ENCODE assay signal across 8 cellular contexts in genomic region chr17:68398731-68399637, GRCh38. TPM values are rescaled to one million over a fixed set of nuclear protein-coding genes. Genes with fewer than 3 reads are reported as not detected.
DNase-seq lines count a peak whose midpoint lies in the region; ATAC-seq, FAIRE-seq and TF ChIP-seq lines count a peak whose summit lies in the region.

No MANE protein-coding gene starts in this region.

- FAIRE-seq in HepG2 (lab: Jason Lieb, UNC), result peak; percentile 97

- H3K27me3 ChIP-seq in SJSA1 (replicated peaks) (no peaks in the 10 kb centered on the region), HepG2 (ENCODE audit: control insufficient read depth in 1 of 2, insufficient read depth in 2 of 2, low read length in 2 of 2) (no peaks in the 10 kb centered on the region), tibial nerve (no peaks in the 10 kb centered on the region)

- in situ Hi-C loops in HepG2 (cut with HindIII; ENCODE audit: extremely low pct_ligation_motif_present, low pct_unique_long_range_greater_than_20kb), result no loop called here

- H3K79me2 ChIP-seq in HepG2 (ENCODE audit: insufficient read depth, low read length), result no peaks in the 10 kb centered on the region

- DNase-seq in activated CD8-positive, alpha-beta memory T cell treated with anti-CD3 and anti-CD28 coated beads for 24 hours, result peak; percentile 73
- DNase-seq in activated CD8-positive, alpha-beta memory T cell treated with anti-CD3 and anti-CD28 coated beads, Interleukin-2, amount 50 U/mL, for 4 hours, result no peak
- DNase-seq in SJSA1 (ENCODE audit: low read depth in 1 of 2, low spot score in 2 of 2) (peak; percentile 76 to 82), cerebellar cortex (ENCODE audit: low spot score) (peak; percentile 66), HepG2 (ENCODE audit: low spot score) (peak; percentile 91), tibial nerve (ENCODE audit: low spot score in 2 of 2) (peak in 1 of 2 donors; percentile 76)

- peaks cover 16% of the 10 kb centered on the region for H3K9me3 ChIP-seq in KOPT-K1 (ENCODE audit: insufficient read depth, low read length, poor library complexity, severe bottlenecking)
- H3K9me3 ChIP-seq in SJSA1 (replicated peaks), result no peaks in the 10 kb centered on the region
- H3K9me3 ChIP-seq in HepG2 (ENCODE audit: low read length), result peaks cover 5% of the 10 kb centered on the region; the same call in 1 of the 2 replicates
- H3K9me3 ChIP-seq in tibial nerve, result peaks cover 0 to 12% (median 2%) of the 10 kb centered on the region in 4 donors

- intact Hi-C loops in HepG2 (cut with micrococcal nuclease; ENCODE audit: unreplicated experiment), result loop anchor here (1.0 kb wide), 5 partner anchors 21 to 134 kb away; no protein-coding TSS in a partner anchor

- TF ChIP-seq EP300 in HepG2 (IDR thresholded peaks at IDR 0.05; ENCODE audit: low read depth in 2 of 2, low read length in 2 of 2) (peak in 1 of 2 experiments; percentile 60; a peak in 2 of 4 replicates), HepG2 (CRISPR knock-in tag; IDR thresholded peaks at IDR 0.05; ENCODE audit: borderline replicate concordance) (peak; percentile 2; the same call in 1 of the 2 replicates), tibial nerve (IDR thresholded peaks at IDR 0.05) (no peak)

- TF ChIP-seq CTCF in HepG2 (CRISPR knock-in tag; IDR thresholded peaks at IDR 0.05) (peak; percentile 99), tibial nerve (IDR thresholded peaks at IDR 0.05) (peak; percentile 38 to 82 (median 55))

- peak; percentile 98 for TF ChIP-seq RAD21 in HepG2 (CRISPR knock-in tag; IDR thresholded peaks at IDR 0.05)

- H3K4me1 ChIP-seq in SJSA1 (replicated peaks) (peaks cover 23% of the 10 kb centered on the region), HepG2 (ENCODE audit: insufficient read depth, low read length) (peaks cover 57% of the 10 kb centered on the region), tibial nerve (peaks cover 0 to 13% (median 0%) of the 10 kb centered on the region in 4 donors)

- 26% methylated on average over 10 of the region's 11 CpGs for WGBS in HepG2 (ENCODE audit: low lambda C conversion rate)
- WGBS in tibial nerve, 2 donors, result 17 to 21% methylated on average over 9 to 11 of the region's 11 CpGs

- H4K20me1 ChIP-seq in HepG2 (ENCODE audit: insufficient read depth, low read length), result no peaks in the 10 kb centered on the region

- H3K27ac ChIP-seq in KOPT-K1 (ENCODE audit: low read depth, low read length, poor library complexity, severe bottlenecking), result peak overlapping the region; percentile 60
- no peak overlapping the region; the same call in 1 of the 2 replicates for H3K27ac ChIP-seq in SJSA1
- peak overlapping the region; percentile 8 for H3K27ac ChIP-seq in HepG2 (ENCODE audit: extremely low read length, insufficient read depth, low read length)
- H3K27ac ChIP-seq in tibial nerve, result no peak overlapping the region

- no TSS peak for BruUV-seq in HepG2 (replicated peaks; lab: Mats Ljungman, UMichigan)

- H3K36me3 ChIP-seq in KOPT-K1 (ENCODE audit: insufficient read depth, low read length), result peaks cover 12% of the 10 kb centered on the region; the same call in 1 of the 2 replicates
- H3K36me3 ChIP-seq in SJSA1, result no peaks in the 10 kb centered on the region
- no peaks in the 10 kb centered on the region; a peak in 1 of 5 replicates for H3K36me3 ChIP-seq in HepG2 (replicated peaks in 1 of 2; ENCODE audit: control insufficient read depth in 1 of 2, insufficient read depth in 2 of 2, low read length in 2 of 2)
- peaks cover 0 to 34% (median 0%) of the 10 kb centered on the region in 3 donors for H3K36me3 ChIP-seq in tibial nerve

- H3K9ac ChIP-seq in HepG2 (ENCODE audit: insufficient read depth, low read depth, low read length), result no peak overlapping the region

- no peak for TF ChIP-seq POLR2A in HepG2 (IDR thresholded peaks at IDR 0.05; ENCODE audit: insufficient read depth in 1 of 2, low read depth in 2 of 2, low read length in 2 of 2)
- no peak for TF ChIP-seq POLR2A in tibial nerve (IDR thresholded peaks at IDR 0.05)

- H2AFZ ChIP-seq in HepG2 (ENCODE audit: low read length), result no peak overlapping the region

- ATAC-seq in GM21723 (IDR thresholded peaks at IDR 0.05; ENCODE audit: unreplicated experiment), result peak; percentile 85
- ATAC-seq in HepG2, result peak; percentile 97

- POLR2A ChIA-PET in HepG2 (lab: Yijun Ruan, JAX), result interaction anchor here (0.8 to 1.9 kb wide), 15 partner anchors 8 to 151 kb away, joined by 3 to 41 read pairs (median 8); partner anchors contain the start of genes AMZ2, ARSG, SLC16A6 and WIPI1

- CTCF ChIA-PET in HepG2 (lab: Yijun Ruan, JAX; ENCODE audit: low intra/inter-chr PET ratio, low total read pairs), result interaction anchor here (0.7 to 2.0 kb wide), 10 partner anchors 16 to 142 kb away, joined by 3 to 32 read pairs (median 4); no protein-coding TSS in a partner anchor

- H3K4me3 ChIP-seq in SJSA1, result no peak overlapping the region
- H3K4me3 ChIP-seq in HepG2 (replicated peaks in 1 of 3; ENCODE audit: insufficient read depth in 1 of 3, low read depth in 2 of 3, low read length in 3 of 3), result no peak overlapping the region
- no peak overlapping the region for H3K4me3 ChIP-seq in tibial nerve

- 0 out of 2 replicates have a peak overlapping the region, but pooled peaks have one; percentile 14 for H3K4me2 ChIP-seq in HepG2 (ENCODE audit: low read depth, low read length)

TF ChIP-seq in HepG2, 621 proteins besides CTCF, POLR2A, EP300 and RAD21 (continues in another document):
- TF ChIP-seq KAT8 (CRISPR knock-in tag; IDR thresholded peaks at IDR 0.05) (peak; percentile 49; the same call in 1 of the 2 replicates), ATF6 (CRISPR knock-in tag; conservative IDR thresholded peaks at IDR 0.05) (0 out of 2 replicates have a peak, but pooled peaks have one; percentile 56), MXI1 (IDR thresholded peaks at IDR 0.05; ENCODE audit: borderline replicate concordance, low read depth, low read length) (peak; percentile 6; the same call in 1 of the 3 replicates), ZXDC (CRISPR knock-in tag; IDR thresholded peaks at IDR 0.05) (no peak), TBX2 (CRISPR knock-in tag; IDR thresholded peaks at IDR 0.05; ENCODE audit: borderline replicate concordance) (peak; percentile 89)

RNA-seq across cellular contexts. Expression of gene WIPI1, which starts 58.3 kb away (rescaled TPM):
- 35.1 and 53.5 TPM in 2 replicates for total RNA-seq in SJSA1 (2014; rRNA removed; shearing (Covaris generic))
- total RNA-seq in HepG2 (2016; rRNA removed; fragmentation: Illumina TruSeq; extraction: Trizol), result 27.1 and 29.4 TPM in 2 replicates
- total RNA-seq in HepG2 (2016; cell fraction: cytosol; rRNA removed; fragmentation: Illumina TruSeq; extraction: Trizol; ENCODE audit: low read depth), result 42.3 and 43.2 TPM in 2 replicates
- 26.8 and 26.9 TPM in 2 replicates for total RNA-seq in HepG2 (2016; cell fraction: insoluble cytoplasmic fraction; rRNA removed; fragmentation: Illumina TruSeq; extraction: Trizol)
- total RNA-seq in HepG2 (2016; cell fraction: membrane; rRNA removed; fragmentation: Illumina TruSeq; extraction: Trizol), result 52.2 and 60.9 TPM in 2 replicates
- total RNA-seq in HepG2 (2016; cell fraction: nucleus; rRNA removed; fragmentation: Illumina TruSeq; extraction: Trizol), result 20.0 and 20.6 TPM in 2 replicates
- 135 and 141 TPM in 2 replicates for polyA plus RNA-seq in HepG2 (2011; rRNA removed)
- 141 and 148 TPM in 2 replicates for polyA plus RNA-seq in HepG2 (2011; cell fraction: cytosol; rRNA removed)
- polyA plus RNA-seq in HepG2 (2011; cell fraction: nucleus; rRNA removed), result 91.7 and 99.3 TPM in 2 replicates
- 48.1 and 57.2 TPM in 2 replicates for polyA plus RNA-seq in HepG2 (2012)
- 45.3 and 47.3 TPM in 2 replicates for polyA plus RNA-seq in HepG2 (2016; cell fraction: cytosol; fragmentation: Illumina TruSeq; extraction: Trizol; ENCODE audit: low read depth)
- 33.2 and 35.9 TPM in 2 replicates for polyA plus RNA-seq in HepG2 (2016; cell fraction: insoluble cytoplasmic fraction; fragmentation: Illumina TruSeq; extraction: Trizol; ENCODE audit: low read depth)
- polyA plus RNA-seq in HepG2 (2016; cell fraction: membrane; fragmentation: Illumina TruSeq; extraction: Trizol; ENCODE audit: low read depth), result 57.1 and 57.2 TPM in 2 replicates
- 21.9 and 35.2 TPM in 2 replicates for polyA plus RNA-seq in HepG2 (2016; cell fraction: nucleus; fragmentation: Illumina TruSeq; extraction: Trizol; ENCODE audit: insufficient read depth, low read depth)
- 18.4 and 144 TPM in 2 replicates for polyA minus RNA-seq in HepG2 (2011; rRNA and poly(A)+ RNA removed; ENCODE audit: low replicate concordance)
- 64.7 and 68.0 TPM in 2 replicates for polyA minus RNA-seq in HepG2 (2011; cell fraction: cytosol; rRNA and poly(A)+ RNA removed)
- 130 and 135 TPM in 2 replicates for polyA minus RNA-seq in HepG2 (2011; cell fraction: nucleus; rRNA and poly(A)+ RNA removed)
- 100 to 1,000 TPM in 1 of 4 donors, 10 to 100 TPM in 3; 71.4 to 131 (median 77.2) TPM for total RNA-seq in tibial nerve

Comparison
In these comparisons a context has a peak if more than half of its experiments do, and no peak if none do; other contexts are left out.
1. H3K27ac ChIP-seq: peak in KOPT-K1 (single experiment) and HepG2 (single experiment); none in SJSA1 (single experiment) and tibial nerve (0 of 4).